ENCODE assay signal across 27 cellular contexts in genomic region chr1:19709255-19709765, GRCh38. TPM values are rescaled to one million over a fixed set of nuclear protein-coding genes. Genes with fewer than 3 reads are reported as not detected.
"Had no signal": no experiment of that assay in that cellular context is flagged by ENCODE, and none has a peak within 500 bp of the region (broad histone marks: within the 10 kb centered on the region; RNA-seq: fewer than 3 reads in every experiment).

No MANE protein-coding gene starts in this region.

- H3K27me3 ChIP-seq: gastrocnemius medialis, neural progenitor cell, suprapubic skin, transverse colon, upper lobe of right lung, uterus had no signal

- H3K4me3 Mint-ChIP-seq: dendritic cell treated with granulocyte-macrophage colony-stimulating factor and Interleukin-4, amounts not matched to agents 40 ng/mL and 50 ng/mL, for 4 days; endodermal cell; memory B cell; natural killer cell; stimulated activated naive CD8-positive, alpha-beta T cell treated with anti-CD3 and anti-CD28 coated beads, Interleukin-15, amount 100 ng/mL, for 72 hours had no signal

- H3K9me3 ChIP-seq: gastrocnemius medialis, suprapubic skin, transverse colon, upper lobe of right lung, uterus had no signal

- DNase-seq: effector CD8-positive, alpha-beta T cell; endodermal cell; foreskin fibroblast; gastrocnemius medialis; natural killer cell; stimulated activated CD4-positive, alpha-beta T cell treated with anti-CD3 and anti-CD28 coated beads, Interleukin-12 subunit alpha, Interleukin-12 subunit beta, amount 100 ng/mL, for 4 hours; stimulated activated CD4-positive, alpha-beta T cell treated with anti-CD3 and anti-CD28 coated beads, Interleukin-1b, Interleukin-23, amount 100 ng/mL, for 48 hours; stimulated activated CD4-positive, alpha-beta T cell treated with anti-CD3 and anti-CD28 coated beads, Interleukin-4, amount 100 ng/mL, for 1 hour; stimulated activated CD8-positive, alpha-beta memory T cell treated with anti-CD3 and anti-CD28 coated beads, Interleukin-4, amount 100 ng/mL, for 48 hours; stimulated activated naive CD4-positive, alpha-beta T cell; stimulated activated naive CD8-positive, alpha-beta T cell treated with anti-CD3 and anti-CD28 coated beads, Interleukin-15, amount 100 ng/mL, for 72 hours; transverse colon; upper lobe of right lung; uterus had no signal

- H3K36me3 Mint-ChIP-seq: natural killer cell, neural progenitor cell had no signal

- H3K36me3 ChIP-seq: gastrocnemius medialis, neural progenitor cell, transverse colon, upper lobe of right lung, uterus had no signal

- H3K27ac Mint-ChIP-seq: dendritic cell treated with granulocyte-macrophage colony-stimulating factor and Interleukin-4, amounts not matched to agents 40 ng/mL and 50 ng/mL, for 4 days; endodermal cell; memory B cell; natural killer cell; neural progenitor cell; progenitor cell of endocrine pancreas; stimulated activated naive CD8-positive, alpha-beta T cell treated with anti-CD3 and anti-CD28 coated beads, Interleukin-15, amount 100 ng/mL, for 72 hours had no signal

- H3K4me3 ChIP-seq: gastrocnemius medialis, lung, neural progenitor cell, smooth muscle cell, suprapubic skin, transverse colon, upper lobe of right lung, uterus had no signal

- H3K9me3 Mint-ChIP-seq: dendritic cell treated with granulocyte-macrophage colony-stimulating factor and Interleukin-4, amounts not matched to agents 40 ng/mL and 50 ng/mL, for 4 days; endodermal cell; memory B cell; natural killer cell; neural progenitor cell; stimulated activated naive CD8-positive, alpha-beta T cell treated with anti-CD3 and anti-CD28 coated beads, Interleukin-15, amount 100 ng/mL, for 72 hours had no signal

- H3K27me3 Mint-ChIP-seq: dendritic cell treated with granulocyte-macrophage colony-stimulating factor and Interleukin-4, amounts not matched to agents 40 ng/mL and 50 ng/mL, for 4 days; memory B cell; progenitor cell of endocrine pancreas; stimulated activated naive CD8-positive, alpha-beta T cell treated with anti-CD3 and anti-CD28 coated beads, Interleukin-15, amount 100 ng/mL, for 72 hours had no signal

RNA-seq across cellular contexts. Expression of gene HTR6, which starts 44.6 kb away (rescaled TPM):
- total RNA-seq: esophagus mucosa, gastrocnemius medialis, glomerular endothelial cell, left lobe of liver, liver, lung, progenitor cell of endocrine pancreas, sciatic nerve, smooth muscle cell, transverse colon, upper lobe of right lung, uterus had no signal
- polyA plus RNA-seq: keratinocyte, liver, lung, smooth muscle cell had no signal
